In the genomic region with DNA sequence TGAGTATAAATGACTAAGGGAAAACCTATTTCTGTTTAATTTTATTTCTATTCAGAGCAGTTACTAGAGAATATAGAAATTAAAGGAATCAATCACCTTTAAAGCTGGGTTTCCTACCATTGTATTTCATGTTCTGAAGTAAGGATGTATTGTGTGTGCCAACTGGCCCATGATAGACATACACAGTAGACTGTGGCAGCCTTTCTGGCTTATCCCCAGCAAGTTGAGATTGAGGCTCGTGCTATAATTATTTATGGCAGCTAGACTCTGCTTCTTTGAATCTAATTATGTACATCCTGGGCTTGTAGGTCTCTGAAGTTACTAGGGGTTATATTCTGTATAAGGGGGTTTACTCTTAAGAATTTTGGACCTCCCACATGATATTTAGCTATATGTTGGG, we compare ENCODE assay signal across 21 cellular contexts. TPM values are rescaled to one million over a fixed set of nuclear protein-coding genes. Genes with fewer than 3 reads are reported as not detected.
DNase-seq lines count a peak whose midpoint lies in the region; ATAC-seq and TF ChIP-seq lines count a peak whose summit lies in the region.
"Had no signal": no experiment of that assay in that cellular context is flagged by ENCODE, and none has a peak within 500 bp of the region (broad histone marks: within the 10 kb centered on the region; RNA-seq: fewer than 3 reads in every experiment).

No MANE protein-coding gene starts in this region.

- no peaks in the 10 kb centered on the region for H3K9me3 Mint-ChIP-seq in natural killer cell
- no peaks in the 10 kb centered on the region for H3K9me3 Mint-ChIP-seq in natural killer cell treated with Interleukin-12 subunit alpha and Interleukin-12 subunit beta and Interleukin-15 and Interleukin-18, amount 100 ng/mL, for 72 hours
- no peaks in the 10 kb centered on the region for H3K9me3 Mint-ChIP-seq in activated T-helper 17 cell treated with anti-CD3 and anti-CD28 coated beads, Interleukin-2, amount 50 U/mL, for 72 hours
- peaks cover 0 to 1% (median 0%) of the 10 kb centered on the region in 8 donors for H3K9me3 Mint-ChIP-seq in CD4-positive, alpha-beta memory T cell
- H3K9me3 Mint-ChIP-seq: central memory CD8-positive, alpha-beta T cell; naive thymus-derived CD8-positive, alpha-beta T cell; stimulated activated effector memory CD8-positive, alpha-beta T cell treated with anti-CD3 and anti-CD28 coated beads, Interleukin-12 subunit alpha, Interleukin-12 subunit beta, amount 100 ng/mL, for 72 hours; T-cell had no signal

- no peak overlapping the region for H2AFZ ChIP-seq in PC-9

- H3K36me3 ChIP-seq in left ventricle myocardium inferior = no peaks in the 10 kb centered on the region
- H3K36me3 ChIP-seq in CD4-positive, alpha-beta memory T cell (ENCODE audit: insufficient read depth, low read length) = no peaks in the 10 kb centered on the region
- H3K36me3 ChIP-seq in PC-9 (ENCODE audit: low read depth) = no peaks in the 10 kb centered on the region
- H3K36me3 ChIP-seq: thoracic aorta had no signal

- intact Hi-C loops in natural killer cell (cut with micrococcal nuclease) = no loop called here
- intact Hi-C loops in left ventricle myocardium inferior (cut with micrococcal nuclease) = no loop called here
- intact Hi-C loops in CD4-positive, alpha-beta memory T cell (cut with micrococcal nuclease) = no loop called here
- intact Hi-C loops in PC-9 (cut with micrococcal nuclease; ENCODE audit: unreplicated experiment) = no loop called here

- ATAC-seq in natural killer cell = no peak
- ATAC-seq in natural killer cell treated with Interleukin-12 subunit alpha and Interleukin-12 subunit beta and Interleukin-15 and Interleukin-18, amount 100 ng/mL, for 72 hours = no peak
- no peak for ATAC-seq in activated T-helper 17 cell treated with anti-CD3 and anti-CD28 coated beads, Interleukin-2, amount 50 U/mL, for 72 hours (replicated peaks)
- ATAC-seq: naive thymus-derived CD8-positive, alpha-beta T cell; T-cell had no signal

- H3K79me2 ChIP-seq in PC-9 (ENCODE audit: low read depth) = peaks cover 65% of the 10 kb centered on the region

- no peaks in the 10 kb centered on the region for H3K27me3 Mint-ChIP-seq in natural killer cell (ENCODE audit: low read depth in 2 of 2)
- H3K27me3 Mint-ChIP-seq in natural killer cell treated with Interleukin-12 subunit alpha and Interleukin-12 subunit beta and Interleukin-15 and Interleukin-18, amount 100 ng/mL, for 72 hours = no peaks in the 10 kb centered on the region
- no peaks in the 10 kb centered on the region for H3K27me3 Mint-ChIP-seq in activated T-helper 17 cell treated with anti-CD3 and anti-CD28 coated beads, Interleukin-2, amount 50 U/mL, for 72 hours
- no peaks in the 10 kb centered on the region for H3K27me3 Mint-ChIP-seq in CD4-positive, alpha-beta memory T cell
- H3K27me3 Mint-ChIP-seq: central memory CD8-positive, alpha-beta T cell; naive thymus-derived CD8-positive, alpha-beta T cell; T-cell had no signal

- POLR2A ChIA-PET in CD4-positive, alpha-beta memory T cell (lab: Charles Lee; ENCODE audit: partially characterized antibody) = no interaction called here
- POLR2A ChIA-PET in PC-9 (lab: Charles Lee; ENCODE audit: unreplicated experiment) = no interaction called here

- no peak overlapping the region for H3K4me2 ChIP-seq in PC-9

- H3K36me3 Mint-ChIP-seq in natural killer cell = no peaks in the 10 kb centered on the region
- H3K36me3 Mint-ChIP-seq in natural killer cell treated with Interleukin-12 subunit alpha and Interleukin-12 subunit beta and Interleukin-15 and Interleukin-18, amount 100 ng/mL, for 72 hours = no peaks in the 10 kb centered on the region
- H3K36me3 Mint-ChIP-seq in activated T-helper 17 cell treated with anti-CD3 and anti-CD28 coated beads, Interleukin-2, amount 50 U/mL, for 72 hours (ENCODE audit: low read depth) = peaks cover 60% of the 10 kb centered on the region
- H3K36me3 Mint-ChIP-seq in CD4-positive, alpha-beta memory T cell = peaks cover 10 to 16% of the 10 kb centered on the region in 2 donors

- CTCF ChIA-PET in CD4-positive, alpha-beta memory T cell (lab: Charles Lee; ENCODE audit: partially characterized antibody) = interaction anchor here (1.0 kb wide), 1 partner anchor 61 kb away, joined by 3 read pairs; no protein-coding TSS in a partner anchor
- CTCF ChIA-PET in PC-9 (lab: Charles Lee) = no interaction called here

- no peaks in the 10 kb centered on the region for H3K9me3 ChIP-seq in left ventricle myocardium inferior (replicated peaks)
- H3K9me3 ChIP-seq in CD4-positive, alpha-beta memory T cell (ENCODE audit: control insufficient read depth in 1 of 2, low read length in 2 of 2) = no peaks in the 10 kb centered on the region
- H3K9me3 ChIP-seq in PC-9 (ENCODE audit: insufficient read depth, low read depth) = no peaks in the 10 kb centered on the region
- H3K9me3 ChIP-seq: MG63, thoracic aorta had no signal

- H3K4me3 ChIP-seq in left ventricle myocardium inferior = no peak overlapping the region
- H3K4me3 ChIP-seq in CD4-positive, alpha-beta memory T cell (ENCODE audit: low read length in 2 of 2) = no peak overlapping the region
- H3K4me3 ChIP-seq in PC-9 = no peak overlapping the region
- H3K4me3 ChIP-seq: MG63, skin epidermis, thoracic aorta had no signal

- BruUV-seq in PC-9 (replicated peaks; lab: Mats Ljungman, UMichigan) = no TSS peak

- peaks cover 20% of the 10 kb centered on the region for H4K20me1 ChIP-seq in PC-9 (ENCODE audit: insufficient read depth)

- peak overlapping the region; percentile 7 to 53 for H3K27ac Mint-ChIP-seq in natural killer cell
- no peak overlapping the region for H3K27ac Mint-ChIP-seq in natural killer cell treated with Interleukin-12 subunit alpha and Interleukin-12 subunit beta and Interleukin-15 and Interleukin-18, amount 100 ng/mL, for 72 hours
- H3K27ac Mint-ChIP-seq in activated T-helper 17 cell treated with anti-CD3 and anti-CD28 coated beads, Interleukin-2, amount 50 U/mL, for 72 hours = peak overlapping the region; percentile 44
- peak overlapping the region in 1 of 7 donors; percentile 16 for H3K27ac Mint-ChIP-seq in CD4-positive, alpha-beta memory T cell
- H3K27ac Mint-ChIP-seq: stimulated activated effector memory CD8-positive, alpha-beta T cell treated with anti-CD3 and anti-CD28 coated beads, Interleukin-12 subunit alpha, Interleukin-12 subunit beta, amount 100 ng/mL, for 72 hours; T-cell had no signal

- TF ChIP-seq CTCF in natural killer cell (IDR thresholded peaks at IDR 0.05) (no peak), left ventricle myocardium inferior (IDR thresholded peaks at IDR 0.05; ENCODE audit: borderline replicate concordance) (no peak), PC-9 (conservative IDR thresholded peaks at IDR 0.05) (no peak)

- peaks cover 50 to 51% of the 10 kb centered on the region in 2 donors for H3K4me1 Mint-ChIP-seq in natural killer cell
- peaks cover 28 to 52% of the 10 kb centered on the region in 2 donors for H3K4me1 Mint-ChIP-seq in natural killer cell treated with Interleukin-12 subunit alpha and Interleukin-12 subunit beta and Interleukin-15 and Interleukin-18, amount 100 ng/mL, for 72 hours (ENCODE audit: low read depth in 2 of 2)
- H3K4me1 Mint-ChIP-seq in activated T-helper 17 cell treated with anti-CD3 and anti-CD28 coated beads, Interleukin-2, amount 50 U/mL, for 72 hours = peaks cover 49% of the 10 kb centered on the region
- peaks cover 39 to 81% (median 63%) of the 10 kb centered on the region in 4 donors for H3K4me1 Mint-ChIP-seq in CD4-positive, alpha-beta memory T cell

- H3F3A ChIP-seq in PC-9 (ENCODE audit: insufficient read depth, low read depth) = no peaks in the 10 kb centered on the region

- no peak overlapping the region for H3K4me3 Mint-ChIP-seq in natural killer cell
- no peak overlapping the region for H3K4me3 Mint-ChIP-seq in natural killer cell treated with Interleukin-12 subunit alpha and Interleukin-12 subunit beta and Interleukin-15 and Interleukin-18, amount 100 ng/mL, for 72 hours
- peak overlapping the region; percentile 31 for H3K4me3 Mint-ChIP-seq in activated T-helper 17 cell treated with anti-CD3 and anti-CD28 coated beads, Interleukin-2, amount 50 U/mL, for 72 hours
- peak overlapping the region in 1 of 8 donors; percentile 16 for H3K4me3 Mint-ChIP-seq in CD4-positive, alpha-beta memory T cell
- H3K4me3 Mint-ChIP-seq: central memory CD8-positive, alpha-beta T cell; stimulated activated effector memory CD8-positive, alpha-beta T cell treated with anti-CD3 and anti-CD28 coated beads, Interleukin-12 subunit alpha, Interleukin-12 subunit beta, amount 100 ng/mL, for 72 hours; T-cell had no signal

- H3K4me1 ChIP-seq in left ventricle myocardium inferior = peaks cover 72% of the 10 kb centered on the region
- peaks cover 58% of the 10 kb centered on the region for H3K4me1 ChIP-seq in CD4-positive, alpha-beta memory T cell (ENCODE audit: insufficient read depth, low read length)
- no peaks in the 10 kb centered on the region for H3K4me1 ChIP-seq in PC-9 (replicated peaks; ENCODE audit: insufficient read depth)

- H3K27ac ChIP-seq in left ventricle myocardium inferior (replicated peaks) (peak overlapping the region; percentile 49), PC-9 (no peak overlapping the region)
- H3K27ac ChIP-seq in CD4-positive, alpha-beta memory T cell (ENCODE audit: low read depth, low read length) = no peak overlapping the region
- H3K27ac ChIP-seq: skin epidermis, thoracic aorta had no signal

- H3K27me3 ChIP-seq in left ventricle myocardium inferior (ENCODE audit: low read depth) (no peaks in the 10 kb centered on the region), PC-9 (ENCODE audit: insufficient read depth, low read depth) (no peaks in the 10 kb centered on the region)
- H3K27me3 ChIP-seq in CD4-positive, alpha-beta memory T cell (ENCODE audit: insufficient read depth, low read length) = no peaks in the 10 kb centered on the region
- H3K27me3 ChIP-seq: MG63 had no signal

- DNase-seq in natural killer cell (no peak), left ventricle myocardium inferior (no peak), PC-9 (no peak)
- no peak for DNase-seq in natural killer cell treated with Interleukin-12 subunit alpha and Interleukin-12 subunit beta and Interleukin-15 and Interleukin-18, amount 100 ng/mL, for 72 hours (ENCODE audit: low spot score)
- DNase-seq in CD4-positive, alpha-beta memory T cell = no peak
- no peak for DNase-seq in central memory CD4-positive, alpha-beta T cell
- DNase-seq: activated gamma-delta T cell; aorta; head of caudate nucleus; MG63; naive thymus-derived CD8-positive, alpha-beta T cell; NCI-H1417 treated with DMSO at 0.1 percent for 48 hours; posterior cingulate gyrus; SHP77; stimulated activated CD4-positive, alpha-beta T cell treated with anti-CD3 and anti-CD28 coated beads, Interleukin-2, amount 100 ng/mL, for 24 hours; T-cell had no signal

- H3K9me2 ChIP-seq in PC-9 (ENCODE audit: insufficient read depth) = no peaks in the 10 kb centered on the region

RNA-seq across cellular contexts. Expression of a gene that starts 44.4 kb away (rescaled TPM):
- total RNA-seq in natural killer cell (10 to 100 TPM; 78.7 to 90.4 (median 89.4) TPM), left ventricle myocardium inferior (28.2 TPM), PC-9 (2021) (29.2 and 34.1 TPM in 2 replicates)
- total RNA-seq in natural killer cell treated with Interleukin-12 subunit alpha and Interleukin-12 subunit beta and Interleukin-15 and Interleukin-18, amount 100 ng/mL, for 72 hours = 10 to 100 TPM; 63.2 to 65.9 TPM
- total RNA-seq in activated T-helper 17 cell treated with anti-CD3 and anti-CD28 coated beads, Interleukin-2, amount 50 U/mL, for 72 hours = 100 to 1,000 TPM in 1 of 2 donors, 10 to 100 TPM in 1; 77.2 to 209 TPM
- total RNA-seq in CD4-positive, alpha-beta memory T cell = 10 to 100 TPM; 74.8 to 82.1 TPM
- polyA plus RNA-seq in CD4-positive, alpha-beta memory T cell = 10 to 100 TPM; 15.1 to 39.8 TPM

Comparison
In these comparisons a context has a peak if more than half of its experiments do, and no peak if none do; other contexts are left out.
1. H3K27ac Mint-ChIP-seq: peak in natural killer cell (2 of 2) and activated T-helper 17 cell treated with anti-CD3 and anti-CD28 coated beads, Interleukin-2, amount 50 U/mL, for 72 hours (single experiment); none in natural killer cell treated with Interleukin-12 subunit alpha and Interleukin-12 subunit beta and Interleukin-15 and Interleukin-18, amount 100 ng/mL, for 72 hours (0 of 2).